ENCODE assay signal across 14 cellular contexts in the genomic region with DNA sequence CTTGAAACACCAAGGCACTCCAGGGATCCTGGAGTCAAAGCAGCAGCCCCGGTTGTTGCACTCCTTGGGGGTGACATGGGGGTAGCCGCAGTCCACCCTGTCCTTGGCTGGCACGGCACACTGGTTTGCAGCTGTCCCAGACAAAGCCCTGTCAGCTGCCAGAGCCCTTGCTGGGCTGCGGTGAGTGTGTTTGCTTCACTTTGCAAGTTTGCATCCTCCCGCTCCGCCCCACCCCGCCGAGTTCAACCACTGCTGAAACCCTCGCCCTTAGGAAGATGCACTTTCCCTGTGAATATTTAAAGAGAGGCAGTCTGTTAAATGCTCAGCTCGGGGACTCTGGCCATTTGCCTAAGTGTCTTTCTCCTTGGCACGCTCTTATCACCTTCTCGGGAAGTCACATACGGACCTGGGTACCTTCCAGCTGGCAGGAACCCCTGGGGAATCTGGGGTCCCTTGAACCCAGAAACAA. TPM values are rescaled to one million over a fixed set of nuclear protein-coding genes. Genes with fewer than 3 reads are reported as not detected.
A peak's percentile ranks its signal among the peaks of the same experiment; 100 is the strongest.
DNase-seq lines count a peak whose midpoint lies in the region; ATAC-seq, FAIRE-seq and TF ChIP-seq lines count a peak whose summit lies in the region.
"Had no signal": no experiment of that assay in that cellular context is flagged by ENCODE, and none has a peak within 500 bp of the region (broad histone marks: within the 10 kb centered on the region; RNA-seq: fewer than 3 reads in every experiment).

No MANE protein-coding gene starts in this region.

- no peak overlapping the region for H3K56ac ChIP-seq in H1 (replicated peaks; ENCODE audit: insufficient read length, low read depth, low read length)

- H3K36me3 ChIP-seq in right atrium auricular region (no peaks in the 10 kb centered on the region), left ventricle myocardium inferior (no peaks in the 10 kb centered on the region), H1 (ENCODE audit: control insufficient read depth in 2 of 4, insufficient read depth in 4 of 4, low read length in 3 of 4) (no peaks in the 10 kb centered on the region), transverse colon (no peaks in the 10 kb centered on the region)
- H3K36me3 ChIP-seq: vagina had no signal

- H3K18ac ChIP-seq in H1 (ENCODE audit: extremely low read depth, low read length): no peak overlapping the region; the same call in 1 of the 2 replicates

- no peaks in the 10 kb centered on the region for H3K79me2 ChIP-seq in H1 (ENCODE audit: control insufficient read depth in 1 of 2, insufficient read depth in 2 of 2, low read length in 2 of 2)

- peak; percentile 54 for DNase-seq in right atrium auricular region (ENCODE audit: low spot score)
- DNase-seq in left ventricle myocardium inferior: no peak
- peak; percentile 91 to 97 for DNase-seq in NCI-H526 (lab: John Stamatoyannopoulos, UW)
- DNase-seq in H1 (ENCODE audit: low read depth in 1 of 2, low spot score in 2 of 2): peak in 1 of 2 experiments; percentile 61
- DNase-seq in transverse colon: peak; percentile 66
- no peak for DNase-seq in iPS-NIHi7 (ENCODE audit: extremely low spot score)
- no peak for DNase-seq in activated naive CD8-positive, alpha-beta T cell treated with anti-CD3 and anti-CD28 coated beads, Interleukin-2, amount 50 U/mL, for 24 hours
- DNase-seq in posterior vena cava (ENCODE audit: low spot score): no peak
- DNase-seq: NCI-H2029, SW 1271 had no signal

- no peak for TF ChIP-seq EP300 in H1 (IDR thresholded peaks at IDR 0.05; ENCODE audit: borderline replicate concordance in 1 of 2, low read depth in 2 of 2, low read length in 2 of 2)
- TF ChIP-seq EP300 in transverse colon (IDR thresholded peaks at IDR 0.05; ENCODE audit: low read depth): no peak

- H4K91ac ChIP-seq in H1 (replicated peaks; ENCODE audit: insufficient read length, low read length): peak overlapping the region; percentile 51

- POLR2A ChIA-PET in H1 (lab: Charles Lee; ENCODE audit: partially characterized antibody): no interaction called here

- H2BK20ac ChIP-seq in H1 (ENCODE audit: low read length): no peak overlapping the region

- peaks cover 3% of the 10 kb centered on the region for H3K4me1 Mint-ChIP-seq in activated naive CD8-positive, alpha-beta T cell treated with anti-CD3 and anti-CD28 coated beads, Interleukin-2, amount 50 U/mL, for 24 hours

- H2AK5ac ChIP-seq in H1 (ENCODE audit: low read depth, low read length): no peak overlapping the region

- no peak overlapping the region for H2BK120ac ChIP-seq in H1 (replicated peaks; ENCODE audit: low read depth, low read length)

- no peak overlapping the region for H3K27ac ChIP-seq in right atrium auricular region
- no peak overlapping the region for H3K27ac ChIP-seq in left ventricle myocardium inferior (replicated peaks)
- H3K27ac ChIP-seq in H1 (ENCODE audit: low read depth, low read length): no peak overlapping the region
- peak overlapping the region; percentile 79 to 87 (median 84) for H3K27ac ChIP-seq in transverse colon
- H3K27ac ChIP-seq: vagina had no signal

- H2BK12ac ChIP-seq in H1 (ENCODE audit: low read depth, low read length): peak overlapping the region; percentile 80; the same call in 1 of the 2 replicates

- H3K23me2 ChIP-seq in H1 (ENCODE audit: low read depth, low read length): no peaks in the 10 kb centered on the region; the same call in 1 of the 2 replicates

- no peak overlapping the region for H2BK15ac ChIP-seq in H1 (ENCODE audit: low read length)

- no peak overlapping the region for H3K14ac ChIP-seq in H1 (ENCODE audit: insufficient read length)

- no peak for TF ChIP-seq POLR2A in H1 (IDR thresholded peaks at IDR 0.05; ENCODE audit: control extremely low read depth in 1 of 2, low read depth in 2 of 2, low read length in 2 of 2)
- TF ChIP-seq POLR2A in transverse colon (IDR thresholded peaks at IDR 0.05): no peak

- peak overlapping the region; percentile 44; the same call in 1 of the 2 replicates for H2BK5ac ChIP-seq in H1 (ENCODE audit: low read depth, low read length)

- H3K4me3 Mint-ChIP-seq in activated naive CD8-positive, alpha-beta T cell treated with anti-CD3 and anti-CD28 coated beads, Interleukin-2, amount 50 U/mL, for 24 hours: no peak overlapping the region

- H3K9me3 ChIP-seq in right atrium auricular region (no peaks in the 10 kb centered on the region), left ventricle myocardium inferior (replicated peaks) (no peaks in the 10 kb centered on the region), H1 (ENCODE audit: insufficient read depth in 2 of 2, low read depth in 1 of 2, low read length in 1 of 2) (no peaks in the 10 kb centered on the region), transverse colon (no peaks in the 10 kb centered on the region)
- H3K9me3 ChIP-seq: vagina had no signal

- TF ChIP-seq RAD21 in H1 (IDR thresholded peaks at IDR 0.05 in 1 of 2, conservative IDR thresholded peaks at IDR 0.05 in 1 of 2; ENCODE audit: low read depth in 2 of 2, low read length in 2 of 2): no peak

- H3K79me1 ChIP-seq in H1 (ENCODE audit: low read depth, low read length): no peaks in the 10 kb centered on the region

- peak overlapping the region in 1 of 2 experiments; percentile 44; a peak in 1 of 4 replicates for H3K4me2 ChIP-seq in H1 (ENCODE audit: insufficient read depth in 1 of 2, low read depth in 2 of 2, low read length in 2 of 2)

- in situ Hi-C loops in transverse colon (cut with MboI; ENCODE audit: low pct_ligation_motif_present in 1 of 4, low pct_unique_long_range_greater_than_20kb in 1 of 4, low sequenced_read_pairs in 3 of 4): loop anchor here in 1 of 4 donors (25.0 kb wide), 1 partner anchor 249 kb away; no protein-coding TSS in a partner anchor

- peaks cover 3% of the 10 kb centered on the region for H3K27me3 Mint-ChIP-seq in activated naive CD8-positive, alpha-beta T cell treated with anti-CD3 and anti-CD28 coated beads, Interleukin-2, amount 50 U/mL, for 24 hours

- H3K9me3 Mint-ChIP-seq in activated naive CD8-positive, alpha-beta T cell treated with anti-CD3 and anti-CD28 coated beads, Interleukin-2, amount 50 U/mL, for 24 hours: no peaks in the 10 kb centered on the region

- no peak overlapping the region for H3K27ac Mint-ChIP-seq in activated naive CD8-positive, alpha-beta T cell treated with anti-CD3 and anti-CD28 coated beads, Interleukin-2, amount 50 U/mL, for 24 hours

- no peak overlapping the region for H2AFZ ChIP-seq in H1 (ENCODE audit: low read length)

- ATAC-seq in activated naive CD8-positive, alpha-beta T cell treated with anti-CD3 and anti-CD28 coated beads, Interleukin-2, amount 50 U/mL, for 24 hours: no peak

- intact Hi-C loops in left ventricle myocardium inferior (cut with micrococcal nuclease) (no loop called here), transverse colon (cut with DNase I; ENCODE audit: low total_unique reads) (no loop called here), posterior vena cava (cut with DNase I) (no loop called here)

- no peaks in the 10 kb centered on the region for H4K20me1 ChIP-seq in H1 (replicated peaks in 1 of 2; ENCODE audit: control insufficient read depth in 1 of 2, insufficient read depth in 2 of 2, low read length in 2 of 2)

- TF ChIP-seq CTCF in right atrium auricular region (IDR thresholded peaks at IDR 0.05) (no peak), left ventricle myocardium inferior (IDR thresholded peaks at IDR 0.05; ENCODE audit: borderline replicate concordance) (no peak), H1 (IDR thresholded peaks at IDR 0.05; ENCODE audit: control extremely low read depth in 1 of 3, insufficient read depth in 1 of 3, low read depth in 1 of 3, low read length in 3 of 3) (no peak), transverse colon (IDR thresholded peaks at IDR 0.05) (no peak)

- no peaks in the 10 kb centered on the region for H3K27me3 ChIP-seq in right atrium auricular region
- H3K27me3 ChIP-seq in left ventricle myocardium inferior (ENCODE audit: low read depth): peaks cover 21% of the 10 kb centered on the region
- H3K27me3 ChIP-seq in H1 (replicated peaks in 1 of 4; ENCODE audit: control insufficient read depth in 3 of 4, extremely low read depth in 1 of 4, insufficient read depth in 3 of 4, low read length in 3 of 4): peaks cover 0 to 7% (median 3%) of the 10 kb centered on the region in 4 experiments; a peak in 2 of 7 replicates
- H3K27me3 ChIP-seq in transverse colon: peaks cover 8% of the 10 kb centered on the region
- H3K27me3 ChIP-seq: vagina had no signal

- H4K5ac ChIP-seq in H1 (ENCODE audit: insufficient read length, low read depth, low read length): no peak overlapping the region

- no peak for FAIRE-seq in H1 (lab: Jason Lieb, UNC)
- FAIRE-seq: astrocyte, islet of Langerhans had no signal

- H3K4me1 ChIP-seq in right atrium auricular region (peaks cover 0 to 23% of the 10 kb centered on the region in 2 donors), left ventricle myocardium inferior (peaks cover 22% of the 10 kb centered on the region), H1 (replicated peaks in 1 of 4; ENCODE audit: control insufficient read depth in 3 of 4, insufficient read depth in 4 of 4, low read length in 3 of 4) (peaks cover 8 to 30% (median 18%) of the 10 kb centered on the region in 4 experiments), transverse colon (peaks cover 18 to 77% (median 41%) of the 10 kb centered on the region in 4 donors)
- H3K4me1 ChIP-seq: vagina had no signal

- 50% methylated on average over 13 of the region's 13 CpGs; no CpG with 5 or more reads in 1 of the 2 experiments for WGBS in H1 (ENCODE audit: extremely low coverage in 1 of 2, insufficient coverage in 1 of 2, insufficient read length in 1 of 2, insufficient replicate concordance in 2 of 2, low coverage in 1 of 2, low lambda C conversion rate in 2 of 2, missing lambda C conversion rate in 1 of 2), 2 experiments
- WGBS in transverse colon (ENCODE audit: low coverage in 1 of 2), 2 donors: 46 to 50% methylated on average over 2 to 11 of the region's 13 CpGs

- no peak overlapping the region for H3K4ac ChIP-seq in H1 (replicated peaks; ENCODE audit: insufficient read length, low read depth, low read length)

- H3K23ac ChIP-seq in H1 (ENCODE audit: insufficient read length): no peak overlapping the region

- no peak overlapping the region for H3K9ac ChIP-seq in H1 (replicated peaks in 1 of 4; ENCODE audit: extremely low read depth in 1 of 4, low read depth in 3 of 4, low read length in 3 of 4)

- no peak overlapping the region; the same call in 1 of the 2 replicates for H4K8ac ChIP-seq in H1 (ENCODE audit: extremely low read depth, insufficient read depth, low read length)

- no peaks in the 10 kb centered on the region for H3K36me3 Mint-ChIP-seq in activated naive CD8-positive, alpha-beta T cell treated with anti-CD3 and anti-CD28 coated beads, Interleukin-2, amount 50 U/mL, for 24 hours (ENCODE audit: low read depth)

- no peak overlapping the region for H3K4me3 ChIP-seq in right atrium auricular region
- H3K4me3 ChIP-seq in left ventricle myocardium inferior: no peak overlapping the region
- no peak overlapping the region for H3K4me3 ChIP-seq in H1 (ENCODE audit: extremely low read depth in 1 of 4, insufficient read depth in 2 of 4, low read depth in 3 of 4, low read length in 4 of 4)
- H3K4me3 ChIP-seq in transverse colon: peak overlapping the region in 3 of 4 donors; percentile 6 to 36 (median 28)
- H3K4me3 ChIP-seq: vagina had no signal

- CTCF ChIA-PET in H1 (lab: Charles Lee; ENCODE audit: partially characterized antibody): interaction anchor here (0.6 to 14.3 kb wide), 4 partner anchors 24 to 1556 kb away, joined by 3 to 137 read pairs (median 3); no protein-coding TSS in a partner anchor

RNA-seq across cellular contexts. Expression of a gene that starts 1.7 kb away (rescaled TPM):
- total RNA-seq in right atrium auricular region: 1 to 10 TPM; 5.0 TPM
- total RNA-seq in left ventricle myocardium inferior: 2.9 TPM
- total RNA-seq in H1 (2021; fragmentation: NEBNext Ultra II Directional; extraction: Animal tissue kit (Norgen Biotek cat#: 25700)): 1.7 TPM in 1 of 2 replicates, not detected in the other
- 4.1 and 6.7 TPM in 2 replicates for polyA plus RNA-seq in H1 (2011; rRNA removed)
- polyA plus RNA-seq in H1 (2011; cell fraction: cytosol; rRNA removed): 2.8 TPM
- 2.2 TPM for polyA plus RNA-seq in H1 (2011; cell fraction: nucleus; rRNA removed)
- polyA plus RNA-seq in H1 (2012, experiment 1 of 2): 1.2 to 4.3 TPM (median 2.0 TPM) in 4 replicates
- polyA plus RNA-seq in H1 (2012, experiment 2 of 2): 8.3 TPM
- 2.6 TPM for polyA plus RNA-seq in H1 (2013, experiment 1 of 2)
- 2.0 TPM for polyA plus RNA-seq in H1 (2013, experiment 2 of 2)
- polyA minus RNA-seq in H1 (2011; rRNA and poly(A)+ RNA removed): 0.41 TPM in 1 of 2 replicates, not detected in the other
- not detected for polyA minus RNA-seq in H1 (2011; cell fraction: cytosol; rRNA and poly(A)+ RNA removed)
- polyA minus RNA-seq in H1 (2011; cell fraction: nucleus; rRNA and poly(A)+ RNA removed): not detected
- 1,000 to 10,000 TPM in 1 of 4 donors, 100 to 1,000 TPM in 3; 164 to 2,581 (median 367) TPM for total RNA-seq in transverse colon
- 10 to 100 TPM; 21.1 to 24.4 TPM for total RNA-seq in posterior vena cava
- total RNA-seq: astrocyte, fibroblast of lung had no signal
- polyA plus RNA-seq: fibroblast of lung had no signal

RNA-seq across cellular contexts. Expression of a gene that starts 37.3 kb away (rescaled TPM):
- not detected for total RNA-seq in right atrium auricular region
- total RNA-seq in left ventricle myocardium inferior: not detected
- total RNA-seq in H1 (2021; fragmentation: NEBNext Ultra II Directional; extraction: Animal tissue kit (Norgen Biotek cat#: 25700)): not detected in 2 replicates
- not detected in 2 replicates for polyA plus RNA-seq in H1 (2011; rRNA removed)
- polyA plus RNA-seq in H1 (2011; cell fraction: cytosol; rRNA removed): not detected
- not detected for polyA plus RNA-seq in H1 (2011; cell fraction: nucleus; rRNA removed)
- not detected in 4 replicates for polyA plus RNA-seq in H1 (2012, experiment 1 of 2)
- not detected for polyA plus RNA-seq in H1 (2012, experiment 2 of 2)
- not detected for polyA plus RNA-seq in H1 (2013, experiment 1 of 2)
- polyA plus RNA-seq in H1 (2013, experiment 2 of 2): not detected
- polyA minus RNA-seq in H1 (2011; rRNA and poly(A)+ RNA removed): not detected in 2 replicates
- polyA minus RNA-seq in H1 (2011; cell fraction: cytosol; rRNA and poly(A)+ RNA removed): not detected
- not detected for polyA minus RNA-seq in H1 (2011; cell fraction: nucleus; rRNA and poly(A)+ RNA removed)
- under 1 TPM in 1 of 4 donors, not detected in 3; 0.68 TPM for total RNA-seq in transverse colon
- not detected for total RNA-seq in posterior vena cava
- total RNA-seq: astrocyte, fibroblast of lung, vagina had no signal
- polyA plus RNA-seq: fibroblast of lung had no signal

RNA-seq across cellular contexts. Expression of a gene that starts 52.8 kb away (rescaled TPM):
- not detected for total RNA-seq in right atrium auricular region
- total RNA-seq in left ventricle myocardium inferior: not detected
- total RNA-seq in H1 (2021; fragmentation: NEBNext Ultra II Directional; extraction: Animal tissue kit (Norgen Biotek cat#: 25700)): not detected in 2 replicates
- polyA plus RNA-seq in H1 (2011; rRNA removed): not detected in 2 replicates
- polyA plus RNA-seq in H1 (2011; cell fraction: cytosol; rRNA removed): not detected
- not detected for polyA plus RNA-seq in H1 (2011; cell fraction: nucleus; rRNA removed)
- not detected in 4 replicates for polyA plus RNA-seq in H1 (2012, experiment 1 of 2)
- not detected for polyA plus RNA-seq in H1 (2012, experiment 2 of 2)
- polyA plus RNA-seq in H1 (2013, experiment 1 of 2): not detected
- polyA plus RNA-seq in H1 (2013, experiment 2 of 2): not detected
- not detected in 2 replicates for polyA minus RNA-seq in H1 (2011; rRNA and poly(A)+ RNA removed)
- not detected for polyA minus RNA-seq in H1 (2011; cell fraction: cytosol; rRNA and poly(A)+ RNA removed)
- polyA minus RNA-seq in H1 (2011; cell fraction: nucleus; rRNA and poly(A)+ RNA removed): not detected
- 10 to 100 TPM in 2 of 4 donors, 1 to 10 TPM in 1, not detected in 1; 8.6 to 45.3 (median 25.8) TPM for total RNA-seq in transverse colon
- total RNA-seq in posterior vena cava: not detected
- total RNA-seq: astrocyte, fibroblast of lung, vagina had no signal
- polyA plus RNA-seq: fibroblast of lung had no signal

Comparison
In these comparisons a context has a peak if more than half of its experiments do, and no peak if none do; other contexts are left out.
1. DNase-seq: peak in right atrium auricular region (single experiment), NCI-H526 (2 of 2) and transverse colon (single experiment); none in left ventricle myocardium inferior (single experiment), iPS-NIHi7 (single experiment), activated naive CD8-positive, alpha-beta T cell treated with anti-CD3 and anti-CD28 coated beads, Interleukin-2, amount 50 U/mL, for 24 hours (single experiment) and posterior vena cava (single experiment).
2. H3K27ac ChIP-seq: peak in transverse colon (4 of 4); none in right atrium auricular region (0 of 2), left ventricle myocardium inferior (single experiment) and H1 (single experiment).
3. H3K4me3 ChIP-seq: peak in transverse colon (3 of 4); none in right atrium auricular region (0 of 2), left ventricle myocardium inferior (single experiment) and H1 (0 of 4).
4. RNA of a gene that starts 1.7 kb away (total RNA-seq): 164 to 2,581 TPM in transverse colon; 21.1 to 24.4 TPM in posterior vena cava, 5.0 TPM in right atrium auricular region, 2.9 TPM in left ventricle myocardium inferior (single experiment) and 1.7 TPM in H1; every median in the first group is over 4 times any median in the second.